ENCODE assay signal across 16 cellular contexts in the genomic region with DNA sequence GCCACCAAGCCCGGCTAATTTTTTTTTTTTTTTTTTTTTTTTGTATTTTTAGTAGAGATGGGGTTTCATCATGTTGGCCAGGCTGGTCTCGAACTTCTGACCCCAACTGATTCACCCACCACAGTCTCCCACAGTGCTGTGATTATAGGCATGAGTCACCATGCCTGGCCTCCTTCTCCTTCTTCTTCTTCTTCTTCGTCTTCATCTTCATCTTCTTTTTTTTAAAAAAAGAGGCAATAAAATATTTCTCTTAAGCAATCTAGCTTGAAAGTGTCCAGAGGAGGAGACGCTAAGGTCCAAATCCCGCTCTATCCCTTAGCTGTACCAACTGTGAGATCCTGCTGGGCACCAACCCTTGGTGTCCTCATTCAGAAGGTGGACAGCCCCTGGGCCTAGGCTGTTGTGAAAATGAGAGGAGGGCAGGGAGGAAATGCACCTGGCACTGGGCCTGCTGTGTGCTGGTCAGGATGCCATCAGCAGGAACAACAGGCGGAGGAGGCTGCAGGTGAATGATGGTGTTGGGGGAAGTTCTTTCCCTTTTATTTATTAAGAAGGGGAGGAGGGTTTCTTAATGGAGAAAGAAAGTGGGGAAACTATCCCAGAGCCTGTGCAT. TPM values are rescaled to one million over a fixed set of nuclear protein-coding genes. Genes with fewer than 3 reads are reported as not detected.
A peak's percentile ranks its signal among the peaks of the same experiment; 100 is the strongest.
DNase-seq lines count a peak whose midpoint lies in the region; FAIRE-seq and TF ChIP-seq lines count a peak whose summit lies in the region.
"Had no signal": no experiment of that assay in that cellular context is flagged by ENCODE, and none has a peak within 500 bp of the region (broad histone marks: within the 10 kb centered on the region; RNA-seq: fewer than 3 reads in every experiment).

No MANE protein-coding gene starts in this region.

- H3K4me1 ChIP-seq in OCI-LY7 (ENCODE audit: insufficient read depth, low read length, poor library complexity, severe bottlenecking) (peaks cover 38% of the 10 kb centered on the region), H1 (replicated peaks in 1 of 4; ENCODE audit: control insufficient read depth in 3 of 4, insufficient read depth in 4 of 4, low read length in 3 of 4) (peaks cover 3 to 15% (median 8%) of the 10 kb centered on the region in 4 experiments; a peak in 4 of 7 replicates), spleen (peaks cover 5 to 38% (median 18%) of the 10 kb centered on the region in 6 donors)

- peaks cover 10% of the 10 kb centered on the region for H3K4me1 Mint-ChIP-seq in glutamatergic neuron (ENCODE audit: low read depth, unreplicated experiment)

- no peak overlapping the region for H3K18ac ChIP-seq in H1 (ENCODE audit: extremely low read depth, low read length)

- no peak overlapping the region for H3K56ac ChIP-seq in H1 (replicated peaks; ENCODE audit: insufficient read length, low read depth, low read length)

- H3K27me3 ChIP-seq in H1 (replicated peaks in 1 of 4; ENCODE audit: control insufficient read depth in 3 of 4, extremely low read depth in 1 of 4, insufficient read depth in 3 of 4, low read length in 3 of 4) (no peaks in the 10 kb centered on the region), spleen (replicated peaks in 1 of 7) (no peaks in the 10 kb centered on the region)
- H3K27me3 ChIP-seq: stomach had no signal

- intact Hi-C loops in OCI-LY7 (cut with micrococcal nuclease; ENCODE audit: unreplicated experiment) (no loop called here), spleen (cut with DNase I; ENCODE audit: low total_unique reads) (no loop called here)

- in situ Hi-C loops in GM13977 (cut with MboI; ENCODE audit: low pct_unique_long_range_greater_than_20kb, low sequenced_read_pairs, unreplicated experiment), result no loop called here

- peaks cover 3% of the 10 kb centered on the region for H3K36me3 Mint-ChIP-seq in glutamatergic neuron (ENCODE audit: unreplicated experiment)

- H4K91ac ChIP-seq in H1 (replicated peaks; ENCODE audit: insufficient read length, low read length), result no peak overlapping the region

- no peak overlapping the region for H3K9ac ChIP-seq in H1 (replicated peaks in 1 of 4; ENCODE audit: extremely low read depth in 1 of 4, low read depth in 3 of 4, low read length in 3 of 4)

- H4K8ac ChIP-seq in H1 (ENCODE audit: extremely low read depth, insufficient read depth, low read length), result no peak overlapping the region

- H3K9me3 Mint-ChIP-seq in glutamatergic neuron (ENCODE audit: unreplicated experiment), result peaks cover 5% of the 10 kb centered on the region

- TF ChIP-seq CTCF in OCI-LY7 (conservative IDR thresholded peaks at IDR 0.05; ENCODE audit: low read length), result no peak
- no peak for TF ChIP-seq CTCF in H1 (IDR thresholded peaks at IDR 0.05; ENCODE audit: control extremely low read depth in 1 of 3, insufficient read depth in 1 of 3, low read depth in 1 of 3, low read length in 3 of 3)
- no peak for TF ChIP-seq CTCF in spleen (IDR thresholded peaks at IDR 0.05 in 8 of 11, conservative IDR thresholded peaks at IDR 0.05 in 3 of 11)
- no peak for TF ChIP-seq CTCF in glutamatergic neuron (IDR thresholded peaks at IDR 0.05; ENCODE audit: partially characterized antibody, unreplicated experiment)
- no peak for TF ChIP-seq CTCF in GM13977 (IDR thresholded peaks at IDR 0.05; ENCODE audit: extremely low read depth, insufficient read depth, missing control alignments)

- H3K79me2 ChIP-seq in OCI-LY7 (ENCODE audit: insufficient read depth, low read depth, low read length) (no peaks in the 10 kb centered on the region), H1 (ENCODE audit: control insufficient read depth in 1 of 2, insufficient read depth in 2 of 2, low read length in 2 of 2) (no peaks in the 10 kb centered on the region)

- FAIRE-seq in H1 (lab: Jason Lieb, UNC), result no peak
- FAIRE-seq: A204.1, GM18507 had no signal

- no peak overlapping the region for H3K27ac ChIP-seq in OCI-LY7 (ENCODE audit: low read depth, low read length, poor library complexity, severe bottlenecking)
- H3K27ac ChIP-seq in H1 (ENCODE audit: low read depth, low read length), result no peak overlapping the region
- H3K27ac ChIP-seq in spleen, result no peak overlapping the region
- H3K27ac ChIP-seq: stomach had no signal

- TF ChIP-seq POLR2A in H1 (IDR thresholded peaks at IDR 0.05; ENCODE audit: control extremely low read depth in 1 of 2, low read depth in 2 of 2, low read length in 2 of 2) (no peak), spleen (IDR thresholded peaks at IDR 0.05) (no peak)

- H2BK20ac ChIP-seq in H1 (ENCODE audit: low read length), result no peak overlapping the region

- H3K9me2 ChIP-seq in OCI-LY7 (ENCODE audit: insufficient read depth, low read length), result no peaks in the 10 kb centered on the region

- H3K27ac Mint-ChIP-seq in glutamatergic neuron (ENCODE audit: unreplicated experiment), result no peak overlapping the region
- H3K27ac Mint-ChIP-seq: endodermal cell, T-helper 17 cell had no signal

- no TSS peak for BruUV-seq in OCI-LY7 (replicated peaks; lab: Mats Ljungman, UMichigan)

- no peaks in the 10 kb centered on the region for H3K23me2 ChIP-seq in H1 (ENCODE audit: low read depth, low read length)

- no peak for TF ChIP-seq RAD21 in H1 (IDR thresholded peaks at IDR 0.05 in 1 of 2, conservative IDR thresholded peaks at IDR 0.05 in 1 of 2; ENCODE audit: low read depth in 2 of 2, low read length in 2 of 2)

- H3K27me3 Mint-ChIP-seq in glutamatergic neuron (ENCODE audit: unreplicated experiment), result peaks cover 7% of the 10 kb centered on the region
- H3K27me3 Mint-ChIP-seq: T-helper 17 cell had no signal

- H3K4ac ChIP-seq in H1 (replicated peaks; ENCODE audit: insufficient read length, low read depth, low read length), result no peak overlapping the region

- H3K9me3 ChIP-seq in OCI-LY7 (ENCODE audit: low read length) (no peaks in the 10 kb centered on the region), H1 (ENCODE audit: insufficient read depth in 2 of 2, low read depth in 1 of 2, low read length in 1 of 2) (no peaks in the 10 kb centered on the region), spleen (no peaks in the 10 kb centered on the region)
- H3K9me3 ChIP-seq: stomach had no signal

- no peak overlapping the region for H2BK12ac ChIP-seq in H1 (ENCODE audit: low read depth, low read length)

- no peak overlapping the region for H2BK5ac ChIP-seq in H1 (ENCODE audit: low read depth, low read length)

- H3K4me2 ChIP-seq in OCI-LY7 (ENCODE audit: low read length) (peak overlapping the region; percentile 31; the same call in 1 of the 2 replicates), H1 (ENCODE audit: insufficient read depth in 1 of 2, low read depth in 2 of 2, low read length in 2 of 2) (no peak overlapping the region; a peak in 1 of 4 replicates)

- CTCF ChIA-PET in OCI-LY7 (lab: Charles Lee; ENCODE audit: unreplicated experiment) (no interaction called here), H1 (lab: Charles Lee; ENCODE audit: partially characterized antibody) (interaction anchor here (1.1 to 3.4 kb wide), 4 partner anchors 8 to 31 kb away, joined by 3 to 7 read pairs (median 4); no protein-coding TSS in a partner anchor)

- no peak overlapping the region for H3K4me3 ChIP-seq in OCI-LY7 (ENCODE audit: low read depth, low read length, poor library complexity, severe bottlenecking)
- no peak overlapping the region for H3K4me3 ChIP-seq in H1 (ENCODE audit: extremely low read depth in 1 of 4, insufficient read depth in 2 of 4, low read depth in 3 of 4, low read length in 4 of 4)
- no peak overlapping the region for H3K4me3 ChIP-seq in spleen
- H3K4me3 ChIP-seq: stomach had no signal

- H2AFZ ChIP-seq in OCI-LY7 (ENCODE audit: low read length) (no peak overlapping the region), H1 (ENCODE audit: low read length) (no peak overlapping the region)

- no peaks in the 10 kb centered on the region for H3K79me1 ChIP-seq in H1 (ENCODE audit: low read depth, low read length)

- H4K5ac ChIP-seq in H1 (ENCODE audit: insufficient read length, low read depth, low read length), result no peak overlapping the region

- 89% methylated on average over 4 of the region's 6 CpGs; no CpG with 5 or more reads in 1 of the 2 experiments for WGBS in H1 (ENCODE audit: extremely low coverage in 1 of 2, insufficient coverage in 1 of 2, insufficient read length in 1 of 2, insufficient replicate concordance in 2 of 2, low coverage in 1 of 2, low lambda C conversion rate in 2 of 2, missing lambda C conversion rate in 1 of 2), 2 experiments
- 65 to 79% (median 69%) methylated on average over 5 to 6 of the region's 6 CpGs for WGBS in spleen, 5 donors

- no peak overlapping the region for H2BK15ac ChIP-seq in H1 (ENCODE audit: low read length)

- H4K20me1 ChIP-seq in OCI-LY7 (ENCODE audit: insufficient read depth, low read length) (no peaks in the 10 kb centered on the region), H1 (replicated peaks in 1 of 2; ENCODE audit: control insufficient read depth in 1 of 2, insufficient read depth in 2 of 2, low read length in 2 of 2) (no peaks in the 10 kb centered on the region)

- POLR2A ChIA-PET in OCI-LY7 (lab: Charles Lee) (no interaction called here), H1 (lab: Charles Lee; ENCODE audit: partially characterized antibody) (no interaction called here)

- no peak overlapping the region for H2AK5ac ChIP-seq in H1 (ENCODE audit: low read depth, low read length)

- H3K14ac ChIP-seq in H1 (ENCODE audit: insufficient read length), result no peak overlapping the region

- no peak overlapping the region for H3K23ac ChIP-seq in H1 (ENCODE audit: insufficient read length)

- peak overlapping the region; percentile 41 for H2BK120ac ChIP-seq in H1 (replicated peaks; ENCODE audit: low read depth, low read length)

- no peaks in the 10 kb centered on the region for H3K36me3 ChIP-seq in OCI-LY7 (ENCODE audit: insufficient read depth, low read length)
- H3K36me3 ChIP-seq in H1 (ENCODE audit: control insufficient read depth in 2 of 4, insufficient read depth in 4 of 4, low read length in 3 of 4), result no peaks in the 10 kb centered on the region
- H3K36me3 ChIP-seq in spleen, result no peaks in the 10 kb centered on the region
- H3K36me3 ChIP-seq: stomach had no signal

- no peak overlapping the region for H3K4me3 Mint-ChIP-seq in glutamatergic neuron (ENCODE audit: unreplicated experiment)
- H3K4me3 Mint-ChIP-seq: endodermal cell, T-helper 17 cell had no signal

- TF ChIP-seq EP300 in H1 (IDR thresholded peaks at IDR 0.05; ENCODE audit: borderline replicate concordance in 1 of 2, low read depth in 2 of 2, low read length in 2 of 2), result no peak

- peak; percentile 33 for DNase-seq in SIG-M5 treated with dmso at 0.1 percent for 504 hours (lab: John Stamatoyannopoulos, UW; ENCODE audit: unreplicated experiment)
- no peak for DNase-seq in SIG-M5 (lab: John Stamatoyannopoulos, UW)
- no peak for DNase-seq in OCI-LY7 (ENCODE audit: low spot score)
- DNase-seq in H1 (ENCODE audit: low read depth in 1 of 2, low spot score in 2 of 2), result no peak
- peak; percentile 48 for DNase-seq in spleen
- DNase-seq in glutamatergic neuron, result no peak
- no peak for DNase-seq in NCI-H2029 (lab: John Stamatoyannopoulos, UW)
- DNase-seq in GM13977 (ENCODE audit: low spot score), result no peak
- DNase-seq: amniotic stem cell; endodermal cell; NCI-H146; stimulated activated CD4-positive, alpha-beta T cell treated with anti-CD3 and anti-CD28 coated beads, Interleukin-4, amount 100 ng/mL, for 4 hours; stomach; T-helper 17 cell had no signal

RNA-seq across cellular contexts. Expression of a gene that starts 13.9 kb away (rescaled TPM):
- 156 and 163 TPM in 2 replicates for total RNA-seq in OCI-LY7 (2014; rRNA removed; shearing (Covaris generic))
- total RNA-seq in OCI-LY7 (2022), result 186 and 200 TPM in 2 replicates
- 386 and 388 TPM in 2 replicates for total RNA-seq in H1 (2021; fragmentation: NEBNext Ultra II Directional; extraction: Animal tissue kit (Norgen Biotek cat#: 25700))
- polyA plus RNA-seq in H1 (2011; rRNA removed), result 504 and 700 TPM in 2 replicates
- 658 TPM for polyA plus RNA-seq in H1 (2011; cell fraction: cytosol; rRNA removed)
- 734 TPM for polyA plus RNA-seq in H1 (2011; cell fraction: nucleus; rRNA removed)
- polyA plus RNA-seq in H1 (2012, experiment 1 of 2), result 396 to 476 TPM (median 458 TPM) in 4 replicates
- 418 TPM for polyA plus RNA-seq in H1 (2012, experiment 2 of 2)
- 516 TPM for polyA plus RNA-seq in H1 (2013, experiment 1 of 2)
- 481 TPM for polyA plus RNA-seq in H1 (2013, experiment 2 of 2)
- polyA minus RNA-seq in H1 (2011; rRNA and poly(A)+ RNA removed), result 440 and 675 TPM in 2 replicates
- 334 TPM for polyA minus RNA-seq in H1 (2011; cell fraction: cytosol; rRNA and poly(A)+ RNA removed)
- polyA minus RNA-seq in H1 (2011; cell fraction: nucleus; rRNA and poly(A)+ RNA removed), result 186 TPM
- 1,000 to 10,000 TPM; 1,269 to 1,826 (median 1,507) TPM for total RNA-seq in spleen
- polyA plus RNA-seq in spleen, result 100 to 1,000 TPM; 363 to 690 (median 437) TPM
- total RNA-seq in glutamatergic neuron (ENCODE audit: unreplicated experiment), result 737 TPM

Comparison
In these comparisons a context has a peak if more than half of its experiments do, and no peak if none do; other contexts are left out.
1. DNase-seq: peak in SIG-M5 treated with dmso at 0.1 percent for 504 hours (single experiment) and spleen (single experiment); none in SIG-M5 (single experiment), OCI-LY7 (single experiment), H1 (0 of 2), glutamatergic neuron (single experiment), NCI-H2029 (single experiment) and GM13977 (single experiment).